ENCODE assay signal across 16 cellular contexts in the genomic region with DNA sequence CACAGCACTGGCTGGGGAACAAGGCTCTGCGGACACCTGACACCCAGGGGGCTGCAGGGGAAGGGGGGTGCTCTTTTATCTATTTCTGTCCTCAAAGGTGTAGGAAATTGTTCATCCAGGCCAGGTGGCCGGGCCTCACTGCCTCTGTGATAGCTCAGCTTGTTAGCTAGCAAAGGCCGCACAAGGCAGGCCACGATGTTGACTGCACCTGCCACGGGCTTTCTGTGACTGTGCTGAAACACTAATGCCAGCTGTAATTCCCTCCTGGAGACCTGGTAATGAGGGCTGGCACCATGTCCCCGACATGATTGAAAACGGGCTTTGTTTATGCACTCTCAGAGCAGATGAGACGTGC.
"Had no signal": no experiment of that assay in that cellular context is flagged by ENCODE, and none has a peak within 500 bp of the region (broad histone marks: within the 10 kb centered on the region; RNA-seq: fewer than 3 reads in every experiment).

No MANE protein-coding gene starts in this region.

- H3K9me3 ChIP-seq: body of pancreas, colonic mucosa, left lung, thoracic aorta had no signal

- H3K27ac ChIP-seq: body of pancreas, colonic mucosa, foreskin keratinocyte, left lung, thoracic aorta had no signal

- H3K36me3 Mint-ChIP-seq: activated naive CD8-positive, alpha-beta T cell treated with anti-CD3 and anti-CD28 coated beads, Interleukin-2, amount 10 ng/mL, durations not matched to agents 7 days and 5 days; stimulated activated effector memory CD8-positive, alpha-beta T cell treated with anti-CD3 and anti-CD28 coated beads, Interleukin-12 subunit alpha, Interleukin-12 subunit beta, amount 100 ng/mL, for 72 hours had no signal

- H3K4me3 ChIP-seq: body of pancreas, colonic mucosa, left lung, thoracic aorta had no signal

- H3K27me3 ChIP-seq: body of pancreas, colonic mucosa had no signal

- H3K27ac Mint-ChIP-seq: activated naive CD8-positive, alpha-beta T cell treated with anti-CD3 and anti-CD28 coated beads, Interleukin-2, amount 10 ng/mL, durations not matched to agents 7 days and 5 days; activated T-helper 1 cell treated with anti-CD3 and anti-CD28 coated beads, Interleukin-12 subunit alpha, Interleukin-12 subunit beta, Interleukin-2, Interleukin-4 antibody, amounts not matched to agents 30 ng/mL and 10 ng/mL and 1 ng/mL, durations not matched to agents 14 hours and 24 hours and 36 hours; progenitor cell of endocrine pancreas; stimulated activated effector memory CD8-positive, alpha-beta T cell treated with anti-CD3 and anti-CD28 coated beads, Interleukin-12 subunit alpha, Interleukin-12 subunit beta, amount 100 ng/mL, for 72 hours had no signal

- H3K4me1 ChIP-seq: body of pancreas, colonic mucosa, foreskin keratinocyte, left lung had no signal

- H3K4me3 Mint-ChIP-seq: activated naive CD8-positive, alpha-beta T cell treated with anti-CD3 and anti-CD28 coated beads, Interleukin-2, amount 10 ng/mL, durations not matched to agents 7 days and 5 days; activated T-helper 1 cell treated with anti-CD3 and anti-CD28 coated beads, Interleukin-12 subunit alpha, Interleukin-12 subunit beta, Interleukin-2, Interleukin-4 antibody, amounts not matched to agents 30 ng/mL and 10 ng/mL and 1 ng/mL, durations not matched to agents 14 hours and 24 hours and 36 hours; stimulated activated effector memory CD8-positive, alpha-beta T cell treated with anti-CD3 and anti-CD28 coated beads, Interleukin-12 subunit alpha, Interleukin-12 subunit beta, amount 100 ng/mL, for 72 hours had no signal

- DNase-seq: activated CD4-positive, alpha-beta T cell treated with anti-CD3 and anti-CD28 coated beads, Interleukin-2, amount 50 U/mL, for 48 hours; activated naive CD4-positive, alpha-beta T cell; activated naive CD8-positive, alpha-beta T cell treated with anti-CD3 and anti-CD28 coated beads, Interleukin-2, amount 10 ng/mL, durations not matched to agents 7 days and 5 days; activated T-cell treated with anti-CD3 and anti-CD28 coated beads for 4 hours; amygdala; central memory CD4-positive, alpha-beta T cell; colonic mucosa; foreskin keratinocyte; kidney; stimulated activated CD4-positive, alpha-beta T cell treated with anti-CD3 and anti-CD28 coated beads, Interleukin-4, amount 100 ng/mL, for 24 hours had no signal

- H3K4me1 Mint-ChIP-seq: activated naive CD8-positive, alpha-beta T cell treated with anti-CD3 and anti-CD28 coated beads, Interleukin-2, amount 10 ng/mL, durations not matched to agents 7 days and 5 days; stimulated activated effector memory CD8-positive, alpha-beta T cell treated with anti-CD3 and anti-CD28 coated beads, Interleukin-12 subunit alpha, Interleukin-12 subunit beta, amount 100 ng/mL, for 72 hours had no signal

- H3K36me3 ChIP-seq: colonic mucosa, left lung, thoracic aorta had no signal

- ATAC-seq: body of pancreas; foreskin keratinocyte; left lung; stimulated activated effector memory CD8-positive, alpha-beta T cell treated with anti-CD3 and anti-CD28 coated beads, Interleukin-12 subunit alpha, Interleukin-12 subunit beta, amount 100 ng/mL, for 72 hours had no signal
